ENCODE assay signal across 1 cellular context in genomic region chr17:2049333-2050245, GRCh38.
TF ChIP-seq lines count a peak whose summit lies in the region.

No MANE protein-coding gene starts in this region.

TF ChIP-seq in IMR-90, 13 proteins besides CTCF, POLR2A, EP300 and RAD21:
- TF ChIP-seq CHD1 (IDR thresholded peaks at IDR 0.05; ENCODE audit: low read depth, low read length) = peak; percentile 66; the same call in 1 of the 2 replicates
- TF ChIP-seq USF2 (IDR thresholded peaks at IDR 0.05; ENCODE audit: low read depth, low read length) = peak; percentile 85
- TF ChIP-seq RFX5 (IDR thresholded peaks at IDR 0.05; ENCODE audit: low read depth, low read length) = no peak
- peak; percentile 80; the same call in 1 of the 2 replicates for TF ChIP-seq MAZ (IDR thresholded peaks at IDR 0.05; ENCODE audit: borderline replicate concordance, low read depth, low read length)
- peak; percentile 95 for TF ChIP-seq MXI1 (IDR thresholded peaks at IDR 0.05; ENCODE audit: borderline replicate concordance, low read depth, low read length)
- TF ChIP-seq BHLHE40 (IDR thresholded peaks at IDR 0.05; ENCODE audit: low read depth, low read length) = no peak
- TF ChIP-seq ELK1 (IDR thresholded peaks at IDR 0.05; ENCODE audit: borderline replicate concordance, low read depth, low read length) = no peak
- TF ChIP-seq SMC3 (IDR thresholded peaks at IDR 0.05; ENCODE audit: low read depth, low read length) = 0 out of 2 replicates have a peak, but pooled peaks have one; percentile 9
